19 cellular contexts compared by ENCODE assay signal in genomic region chr22:35464399-35464798, GRCh38.
"Had no signal": no experiment of that assay in that cellular context is flagged by ENCODE, and none has a peak within 500 bp of the region (broad histone marks: within the 10 kb centered on the region; RNA-seq: fewer than 3 reads in every experiment).

No MANE protein-coding gene starts in this region.

- H3K9me3 ChIP-seq: adrenal gland, ascending aorta, left lung, psoas muscle, tibial artery had no signal

- H3K4me3 ChIP-seq: adrenal gland, ascending aorta, dorsolateral prefrontal cortex, left lung, lung, psoas muscle, tibial artery had no signal

- FAIRE-seq: colon had no signal

- DNase-seq: activated B cell treated with CpG ODN at 0.5 μM for 24 hours; activated CD4-positive, alpha-beta T cell treated with anti-CD3 and anti-CD28 coated beads for 36 hours; activated CD4-positive, alpha-beta T cell treated with anti-CD3 and anti-CD28 coated beads, Interleukin-2, amount 50 U/mL, for 4 hours; activated CD8-positive, alpha-beta memory T cell treated with anti-CD3 and anti-CD28 coated beads for 24 hours; activated CD8-positive, alpha-beta memory T cell treated with anti-CD3 and anti-CD28 coated beads, Interleukin-2, amount 50 U/mL, for 4 hours; activated T-cell treated with anti-CD3 and anti-CD28 coated beads, Interleukin-2, amount 50 U/mL, for 24 hours; brain microvascular endothelial cell; natural killer cell; stimulated activated CD4-positive, alpha-beta T cell treated with anti-CD3 and anti-CD28 coated beads, Interleukin-12 subunit alpha, Interleukin-12 subunit beta, amount 100 ng/mL, for 4 hours; stimulated activated CD4-positive, alpha-beta T cell treated with anti-CD3 and anti-CD28 coated beads, Interleukin-4, amount 100 ng/mL, for 4 hours; T-helper 9 cell; tibial artery had no signal

- H3K27ac ChIP-seq: adrenal gland, ascending aorta, brain microvascular endothelial cell, left lung, psoas muscle, tibial artery had no signal

- H3K36me3 ChIP-seq: adrenal gland, ascending aorta, brain microvascular endothelial cell, left lung, tibial artery had no signal

- H3K27me3 ChIP-seq: adrenal gland, ascending aorta, brain microvascular endothelial cell, dorsolateral prefrontal cortex, left lung, tibial artery had no signal
